Comparison of ENCODE assay signal across 28 cellular contexts in genomic region chr2:241836257-241836656, GRCh38. TPM values are rescaled to one million over a fixed set of nuclear protein-coding genes. Genes with fewer than 3 reads are reported as not detected.
"Had no signal": no experiment of that assay in that cellular context is flagged by ENCODE, and none has a peak within 500 bp of the region (broad histone marks: within the 10 kb centered on the region; RNA-seq: fewer than 3 reads in every experiment).

No MANE protein-coding gene starts in this region.

- H3K27ac ChIP-seq: breast epithelium, heart right ventricle, sigmoid colon, vagina, WERI-Rb-1 had no signal

- H3K27me3 ChIP-seq: breast epithelium, sigmoid colon, vagina had no signal

- H3K4me3 Mint-ChIP-seq: activated naive CD8-positive, alpha-beta T cell treated with anti-CD3 and anti-CD28 coated beads for 36 hours; activated T-cell treated with anti-CD3 and anti-CD28 coated beads, Interleukin-2, amount 50 U/mL, for 24 hours; activated T-helper 17 cell treated with anti-CD3 and anti-CD28 coated beads, Interleukin-2, amount 50 U/mL, for 72 hours; naive thymus-derived CD8-positive, alpha-beta T cell; stimulated activated naive B cell treated with anti-CD40 and anti-IgM and Interleukin-4, amounts not matched to agents 10 μg/mL and 1 μg/mL and 100 μg/mL, for 72 hours had no signal

- H3K4me3 ChIP-seq: breast epithelium, heart right ventricle, lung, sigmoid colon, vagina had no signal

- DNase-seq: activated CD4-positive, alpha-beta T cell treated with anti-CD3 and anti-CD28 coated beads for 1 hour; activated CD4-positive, alpha-beta T cell treated with anti-CD3 and anti-CD28 coated beads, Interleukin-2, amount 50 U/mL, for 1 hour; activated CD8-positive, alpha-beta memory T cell treated with anti-CD3 and anti-CD28 coated beads, Interleukin-2, amount 50 U/mL, for 4 hours; activated naive CD4-positive, alpha-beta T cell; activated naive CD8-positive, alpha-beta T cell treated with anti-CD3 and anti-CD28 coated beads for 36 hours; activated T-cell treated with anti-CD3 and anti-CD28 coated beads, Interleukin-2, amount 50 U/mL, for 24 hours; effector CD4-positive, alpha-beta T cell; foreskin fibroblast; heart right ventricle; kidney; naive thymus-derived CD8-positive, alpha-beta T cell; stimulated activated CD4-positive, alpha-beta T cell treated with anti-CD3 and anti-CD28 coated beads, Interleukin-2, amount 100 ng/mL, for 48 hours; stimulated activated naive B cell treated with anti-CD40 and anti-IgM and Interleukin-4, amounts not matched to agents 10 μg/mL and 1 μg/mL and 100 μg/mL, for 72 hours; trophoblast cell; WERI-Rb-1 had no signal

- FAIRE-seq: endometrium, kidney, TTC549 had no signal

- H3K4me1 Mint-ChIP-seq: activated naive CD8-positive, alpha-beta T cell treated with anti-CD3 and anti-CD28 coated beads for 36 hours had no signal

- H3K4me1 ChIP-seq: breast epithelium had no signal

- H3K27ac Mint-ChIP-seq: activated naive CD8-positive, alpha-beta T cell treated with anti-CD3 and anti-CD28 coated beads for 36 hours; activated T-cell treated with anti-CD3 and anti-CD28 coated beads, Interleukin-2, amount 50 U/mL, for 24 hours; activated T-helper 17 cell treated with anti-CD3 and anti-CD28 coated beads, Interleukin-2, amount 50 U/mL, for 72 hours; stimulated activated naive B cell treated with anti-CD40 and anti-IgM and Interleukin-4, amounts not matched to agents 10 μg/mL and 1 μg/mL and 100 μg/mL, for 72 hours had no signal

- ATAC-seq: activated T-helper 17 cell treated with anti-CD3 and anti-CD28 coated beads, Interleukin-2, amount 50 U/mL, for 72 hours; heart right ventricle; left lobe of liver; naive thymus-derived CD8-positive, alpha-beta T cell; stimulated activated naive B cell treated with anti-CD40 and anti-IgM and Interleukin-4, amounts not matched to agents 10 μg/mL and 1 μg/mL and 100 μg/mL, for 72 hours had no signal

- H3K9me3 Mint-ChIP-seq: activated naive CD8-positive, alpha-beta T cell treated with anti-CD3 and anti-CD28 coated beads for 36 hours; activated T-helper 17 cell treated with anti-CD3 and anti-CD28 coated beads, Interleukin-2, amount 50 U/mL, for 72 hours; naive thymus-derived CD8-positive, alpha-beta T cell had no signal

- H3K9me3 ChIP-seq: breast epithelium, heart right ventricle, sigmoid colon, vagina had no signal

- H3K36me3 ChIP-seq: breast epithelium, heart right ventricle, sigmoid colon, vagina, WERI-Rb-1 had no signal

- H3K36me3 Mint-ChIP-seq: activated naive CD8-positive, alpha-beta T cell treated with anti-CD3 and anti-CD28 coated beads for 36 hours; naive thymus-derived CD8-positive, alpha-beta T cell; stimulated activated naive B cell treated with anti-CD40 and anti-IgM and Interleukin-4, amounts not matched to agents 10 μg/mL and 1 μg/mL and 100 μg/mL, for 72 hours had no signal

RNA-seq across cellular contexts. Expression of gene PDCD1, which starts 22.4 kb away (rescaled TPM):
- total RNA-seq: osteoblast, temporal lobe had no signal

RNA-seq across cellular contexts. Expression of gene NEU4, which starts 27.3 kb away (rescaled TPM):
- total RNA-seq: epithelial cell of proximal tubule; naive thymus-derived CD8-positive, alpha-beta T cell; osteoblast; vagina had no signal
- polyA plus RNA-seq: naive thymus-derived CD8-positive, alpha-beta T cell had no signal

RNA-seq across cellular contexts. Expression of gene RTP5, which starts 33.3 kb away (rescaled TPM):
- total RNA-seq: epithelial cell of proximal tubule; heart right ventricle; left lobe of liver; naive thymus-derived CD8-positive, alpha-beta T cell; osteoblast; renal cortical epithelial cell; vagina had no signal
- polyA plus RNA-seq: naive thymus-derived CD8-positive, alpha-beta T cell had no signal

RNA-seq across cellular contexts. Expression of gene GAL3ST2, which starts 59.6 kb away (rescaled TPM):
- total RNA-seq: epithelial cell of proximal tubule; naive thymus-derived CD8-positive, alpha-beta T cell; posterior vena cava had no signal
- polyA plus RNA-seq: heart right ventricle; lung; naive thymus-derived CD8-positive, alpha-beta T cell had no signal
